Comparison of ENCODE assay signal across 10 cellular contexts in genomic region chr2:166897666-166898065, GRCh38. TPM values are rescaled to one million over a fixed set of nuclear protein-coding genes. Genes with fewer than 3 reads are reported as not detected.
"Had no signal": no experiment of that assay in that cellular context is flagged by ENCODE, and none has a peak within 500 bp of the region (broad histone marks: within the 10 kb centered on the region; RNA-seq: fewer than 3 reads in every experiment).

No MANE protein-coding gene starts in this region.

- ATAC-seq: HCT116, K562 had no signal

- H3K4me3 Mint-ChIP-seq: HFFc6 had no signal

- H3K36me3 ChIP-seq: HAP-1 had no signal

- H3K27ac ChIP-seq: GM23248 had no signal

- H3K4me1 ChIP-seq: HAP-1 had no signal

- DNase-seq: GM23248, GOT3, H7, HFFc6, IMR-90 had no signal

- H3K27ac Mint-ChIP-seq: HFFc6 had no signal

- H3K9me3 ChIP-seq: HAP-1 had no signal

- H3K4me3 ChIP-seq: GM23248, HAP-1, K562 had no signal

RNA-seq across cellular contexts. Expression of gene XIRP2, which starts 9.4 kb away (rescaled TPM):
- total RNA-seq: GM23248, H4, H7, HFFc6, HT-29 had no signal
- polyA plus RNA-seq: GM23248 had no signal
